14 cellular contexts compared by ENCODE assay signal in the genomic region with DNA sequence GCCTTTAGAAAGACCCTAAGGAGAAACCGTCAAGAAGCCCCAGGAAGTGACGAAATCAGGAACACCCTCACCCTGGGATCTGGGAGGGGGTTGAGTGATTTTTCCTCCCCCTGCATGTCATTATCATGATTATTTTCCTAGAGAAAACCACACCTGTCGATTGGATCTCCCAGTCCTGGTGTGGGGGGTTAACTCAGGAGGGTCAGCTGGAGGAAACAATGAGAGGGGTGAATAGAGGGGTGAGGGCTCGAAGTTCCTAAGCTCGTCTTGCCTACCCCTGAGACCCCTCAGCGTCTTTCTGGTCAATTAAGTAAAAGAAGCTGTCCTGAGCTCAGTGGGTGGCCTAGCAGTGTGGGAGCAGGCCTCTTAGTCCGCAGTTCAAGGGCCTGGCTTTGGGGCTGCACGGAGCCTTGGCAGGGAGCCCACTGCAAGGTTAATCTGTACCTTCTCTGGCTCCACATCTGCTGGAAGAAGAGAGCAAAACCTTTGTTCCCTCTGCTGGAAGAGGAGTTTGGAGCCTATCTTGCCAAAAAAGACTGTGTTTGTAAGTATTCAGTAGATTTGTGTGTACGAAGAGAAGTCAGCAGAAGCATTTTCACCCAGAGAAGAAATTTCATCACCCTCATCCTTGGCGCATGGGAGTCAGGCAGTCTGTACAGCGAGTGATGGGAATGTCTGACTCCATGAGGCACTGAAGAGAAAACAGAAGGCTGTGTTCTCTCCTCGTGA. TPM values are rescaled to one million over a fixed set of nuclear protein-coding genes. Genes with fewer than 3 reads are reported as not detected.
A peak's percentile ranks its signal among the peaks of the same experiment; 100 is the strongest.
DNase-seq lines count a peak whose midpoint lies in the region; ATAC-seq and TF ChIP-seq lines count a peak whose summit lies in the region.
"Had no signal": no experiment of that assay in that cellular context is flagged by ENCODE, and none has a peak within 500 bp of the region (broad histone marks: within the 10 kb centered on the region; RNA-seq: fewer than 3 reads in every experiment).

No MANE protein-coding gene starts in this region.

- peaks cover 5% of the 10 kb centered on the region for H3K4me1 ChIP-seq in colonic mucosa
- H3K4me1 ChIP-seq in right lobe of liver, result peaks cover 0 to 31% (median 9%) of the 10 kb centered on the region in 4 donors
- H3K4me1 ChIP-seq in thyroid gland, result peaks cover 3 to 13% of the 10 kb centered on the region in 2 donors
- H3K4me1 ChIP-seq: Caco-2 had no signal

- no peak for TF ChIP-seq POLR2A in right lobe of liver (IDR thresholded peaks at IDR 0.05)
- TF ChIP-seq POLR2A in thyroid gland (IDR thresholded peaks at IDR 0.05), result no peak

- no peaks in the 10 kb centered on the region for H3K36me3 ChIP-seq in colonic mucosa
- H3K36me3 ChIP-seq in right lobe of liver, result no peaks in the 10 kb centered on the region
- no peaks in the 10 kb centered on the region for H3K36me3 ChIP-seq in thyroid gland
- no peaks in the 10 kb centered on the region for H3K36me3 ChIP-seq in MG63
- H3K36me3 ChIP-seq: heart right ventricle, suprapubic skin had no signal

- peaks cover 10% of the 10 kb centered on the region for H3K9me3 Mint-ChIP-seq in activated naive CD8-positive, alpha-beta T cell treated with anti-CD3 and anti-CD28 coated beads for 36 hours

- H3K4me3 Mint-ChIP-seq in activated naive CD8-positive, alpha-beta T cell treated with anti-CD3 and anti-CD28 coated beads for 36 hours, result no peak overlapping the region

- H3K36me3 Mint-ChIP-seq in activated naive CD8-positive, alpha-beta T cell treated with anti-CD3 and anti-CD28 coated beads for 36 hours, result peaks cover 16% of the 10 kb centered on the region

- WGBS in right lobe of liver (ENCODE audit: insufficient coverage, low coverage, low lambda C conversion rate, missing lambda C conversion rate), result 20% methylated on average over 9 of the region's 12 CpGs
- WGBS in thyroid gland, 2 donors, result 44 to 51% methylated on average over 12 of the region's 12 CpGs

- H3K9ac ChIP-seq in colonic mucosa (ENCODE audit: low read depth in 2 of 2, low read length in 2 of 2), result peak overlapping the region; percentile 43 to 54

- intact Hi-C loops in colonic mucosa (cut with DNase I), result no loop called here
- intact Hi-C loops in right lobe of liver (cut with DNase I), result no loop called here
- intact Hi-C loops in thyroid gland (cut with DNase I), result no loop called here

- H3K27ac ChIP-seq in colonic mucosa (peak overlapping the region; percentile 42), right lobe of liver (peak overlapping the region in 2 of 3 donors; percentile 60 to 74), thyroid gland (peak overlapping the region; percentile 15 to 57 (median 41))
- H3K27ac ChIP-seq: suprapubic skin, VCaP had no signal

- H3K9me3 ChIP-seq in colonic mucosa (no peaks in the 10 kb centered on the region), right lobe of liver (peaks cover 0 to 7% (median 0%) of the 10 kb centered on the region in 4 donors), thyroid gland (no peaks in the 10 kb centered on the region), MG63 (peaks cover 5% of the 10 kb centered on the region; the same call in 1 of the 2 replicates)

- H3K27me3 Mint-ChIP-seq in activated naive CD8-positive, alpha-beta T cell treated with anti-CD3 and anti-CD28 coated beads for 36 hours, result no peaks in the 10 kb centered on the region

- H3K4me3 ChIP-seq in colonic mucosa, result no peak overlapping the region
- H3K4me3 ChIP-seq in right lobe of liver, result no peak overlapping the region
- H3K4me3 ChIP-seq in thyroid gland (replicated peaks in 1 of 3), result no peak overlapping the region
- H3K4me3 ChIP-seq in MG63, result no peak overlapping the region
- H3K4me3 ChIP-seq: heart right ventricle, suprapubic skin had no signal

- H3K4me1 Mint-ChIP-seq in activated naive CD8-positive, alpha-beta T cell treated with anti-CD3 and anti-CD28 coated beads for 36 hours, result no peaks in the 10 kb centered on the region

- no peak for TF ChIP-seq CTCF in colonic mucosa (IDR thresholded peaks at IDR 0.05)
- peak in 1 of 4 donors; percentile 17 for TF ChIP-seq CTCF in right lobe of liver (IDR thresholded peaks at IDR 0.05)
- TF ChIP-seq CTCF in thyroid gland (IDR thresholded peaks at IDR 0.05), result no peak

- DNase-seq in NCI-H1092 (lab: John Stamatoyannopoulos, UW) (peak; percentile 9), colonic mucosa (peak; percentile 84), right lobe of liver (peak; percentile 81 to 95 (median 91)), thyroid gland (peak; percentile 84 to 89), MG63 (no peak), NCI-H128 (lab: John Stamatoyannopoulos, UW; ENCODE audit: unreplicated experiment) (no peak)
- DNase-seq in activated naive CD8-positive, alpha-beta T cell treated with anti-CD3 and anti-CD28 coated beads for 36 hours, result no peak
- DNase-seq: Caco-2, mesendoderm, NCI-H1417 treated with DMSO at 0.1 percent for 48 hours, NCI-H748 treated with DMSO at 0.1 percent for 48 hours had no signal

- H3K27me3 ChIP-seq in colonic mucosa, result no peaks in the 10 kb centered on the region
- H3K27me3 ChIP-seq in right lobe of liver, result no peaks in the 10 kb centered on the region
- no peaks in the 10 kb centered on the region for H3K27me3 ChIP-seq in thyroid gland
- H3K27me3 ChIP-seq in MG63, result no peaks in the 10 kb centered on the region
- H3K27me3 ChIP-seq: heart right ventricle, suprapubic skin had no signal

- ATAC-seq in right lobe of liver, result peak; percentile 90 to 94 (median 90)

- no peak overlapping the region for H3K27ac Mint-ChIP-seq in activated naive CD8-positive, alpha-beta T cell treated with anti-CD3 and anti-CD28 coated beads for 36 hours

RNA-seq across cellular contexts. Expression of gene FTH1, which starts 34.2 kb away (rescaled TPM):
- total RNA-seq in colonic mucosa, result 1,000 to 10,000 TPM; 5,286 to 5,395 TPM
- total RNA-seq in right lobe of liver, result 1,000 to 10,000 TPM; 1,131 to 2,981 (median 2,140) TPM
- 1,000 to 10,000 TPM; 2,377 to 4,120 (median 2,918) TPM for total RNA-seq in thyroid gland
- total RNA-seq in MG63 (2014; rRNA removed; shearing (Covaris generic); ENCODE audit: low replicate concordance), result 301 and 415 TPM in 2 replicates
- 100 to 1,000 TPM; 821 to 824 TPM for total RNA-seq in activated naive CD8-positive, alpha-beta T cell treated with anti-CD3 and anti-CD28 coated beads for 36 hours

RNA-seq across cellular contexts. Expression of gene BEST1, which starts 51.5 kb away (rescaled TPM):
- total RNA-seq in colonic mucosa (under 1 TPM; 0.58 to 0.77 TPM), right lobe of liver (1 to 10 TPM in 3 of 6 experiments, under 1 TPM in 3; 0.55 to 2.3 (median 0.91) TPM), thyroid gland (1 to 10 TPM in 3 of 4 donors, under 1 TPM in 1; 0.67 to 3.3 (median 1.9) TPM)
- not detected in 2 replicates for total RNA-seq in MG63 (2014; rRNA removed; shearing (Covaris generic); ENCODE audit: low replicate concordance)
- total RNA-seq in activated naive CD8-positive, alpha-beta T cell treated with anti-CD3 and anti-CD28 coated beads for 36 hours, result 1 to 10 TPM in 1 of 2 experiments, under 1 TPM in 1; 0.58 to 1.0 TPM

Comparison
In these comparisons a context has a peak if more than half of its experiments do, and no peak if none do; other contexts are left out.
1. DNase-seq: peak in NCI-H1092 (single experiment), colonic mucosa (single experiment), right lobe of liver (3 of 3) and thyroid gland (2 of 2); none in MG63 (single experiment), activated naive CD8-positive, alpha-beta T cell treated with anti-CD3 and anti-CD28 coated beads for 36 hours (single experiment) and NCI-H128 (single experiment).
2. Peak in every context shown above with its lines, with median percentiles within 50 percentile points of each other: H3K27ac ChIP-seq.